23 cellular contexts compared by ENCODE assay signal in the genomic region with DNA sequence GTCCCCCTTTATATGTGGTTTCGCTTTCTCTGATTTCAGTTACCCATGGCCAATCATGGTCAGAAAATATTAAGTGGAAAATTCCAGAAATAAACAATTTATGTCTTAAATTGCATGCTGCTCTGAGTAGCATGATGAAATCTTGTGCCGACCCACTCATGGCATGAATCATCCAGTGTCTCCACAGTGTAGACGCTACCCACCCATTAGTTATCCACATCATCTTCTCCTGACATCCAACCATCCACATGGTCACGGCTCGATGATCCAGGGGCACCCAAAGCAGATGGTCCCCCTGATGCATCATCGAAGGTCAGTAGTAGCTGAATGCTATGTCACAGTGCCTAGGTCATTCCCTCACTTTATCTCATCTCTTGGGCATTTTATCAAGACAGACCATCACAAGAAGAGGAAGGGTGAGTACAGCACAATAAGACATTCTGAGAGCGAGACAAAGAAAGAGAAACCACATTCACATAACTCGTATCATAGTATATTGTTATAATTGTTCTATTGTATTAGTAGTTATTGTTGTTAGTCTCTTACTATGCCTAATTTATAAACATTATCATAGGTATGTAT. TPM values are rescaled to one million over a fixed set of nuclear protein-coding genes. Genes with fewer than 3 reads are reported as not detected.
"Had no signal": no experiment of that assay in that cellular context is flagged by ENCODE, and none has a peak within 500 bp of the region (broad histone marks: within the 10 kb centered on the region; RNA-seq: fewer than 3 reads in every experiment).

No MANE protein-coding gene starts in this region.

- ATAC-seq: activated CD4-positive, CD25-positive, alpha-beta regulatory T cell treated with anti-CD3 and anti-CD28 coated beads, Interleukin-2, amount 50 U/mL, for 24 hours; activated CD8-positive, alpha-beta T cell treated with anti-CD3 and anti-CD28 coated beads for 36 hours had no signal

- H3K9me3 Mint-ChIP-seq: activated CD8-positive, alpha-beta T cell treated with anti-CD3 and anti-CD28 coated beads for 36 hours; activated naive CD4-positive, alpha-beta T cell treated with anti-CD3 and anti-CD28 coated beads, Interleukin-2, amount 50 U/mL, for 24 hours; T-helper 1 cell treated with Interleukin-12 subunit alpha and Interleukin-12 subunit beta and Interleukin-4 antibody, amounts not matched to agents 30 μg/mL and 1 μg/mL, for 36 hours had no signal

- H3K36me3 ChIP-seq: Peyer's patch had no signal

- H3K27ac Mint-ChIP-seq: activated CD8-positive, alpha-beta T cell treated with anti-CD3 and anti-CD28 coated beads for 36 hours; activated naive CD4-positive, alpha-beta T cell treated with anti-CD3 and anti-CD28 coated beads, Interleukin-2, amount 50 U/mL, for 24 hours; T-helper 1 cell treated with Interleukin-12 subunit alpha and Interleukin-12 subunit beta and Interleukin-4 antibody, amounts not matched to agents 30 μg/mL and 1 μg/mL, for 36 hours had no signal

- H3K4me3 ChIP-seq: Peyer's patch had no signal

- H3K27me3 ChIP-seq: Peyer's patch had no signal

- H3K4me1 ChIP-seq: Peyer's patch had no signal

- DNase-seq: activated CD4-positive, alpha-beta T cell treated with anti-CD3 and anti-CD28 coated beads for 4 hours; activated CD8-positive, alpha-beta memory T cell treated with anti-CD3 and anti-CD28 coated beads, Interleukin-2, amount 50 U/mL, for 4 hours; activated CD8-positive, alpha-beta T cell treated with anti-CD3 and anti-CD28 coated beads for 36 hours; cerebellar nuclear complex; KG1; NCI-H1048; NCI-H1417 treated with DMSO at 0.1 percent for 48 hours; NCI-H1694; NCI-H2029; NCI-H2107; NCI-H2171 treated with DMSO at 0.1 percent for 48 hours; NCI-H345; NCI-H510A treated with DMSO at 0.1 percent for 48 hours; NCI-H69; NK-92 treated with Interleukin-12 subunit alpha and Interleukin-12 subunit beta, amount 100 ng/mL, for 24 hours; OCI-M1; Peyer's patch; SHP77 treated with DMSO at 0.1 percent for 48 hours had no signal

- H3K4me1 Mint-ChIP-seq: activated naive CD4-positive, alpha-beta T cell treated with anti-CD3 and anti-CD28 coated beads, Interleukin-2, amount 50 U/mL, for 24 hours had no signal

- H3K27me3 Mint-ChIP-seq: activated CD8-positive, alpha-beta T cell treated with anti-CD3 and anti-CD28 coated beads for 36 hours; activated naive CD4-positive, alpha-beta T cell treated with anti-CD3 and anti-CD28 coated beads, Interleukin-2, amount 50 U/mL, for 24 hours had no signal

- H3K4me3 Mint-ChIP-seq: activated CD8-positive, alpha-beta T cell treated with anti-CD3 and anti-CD28 coated beads for 36 hours; activated naive CD4-positive, alpha-beta T cell treated with anti-CD3 and anti-CD28 coated beads, Interleukin-2, amount 50 U/mL, for 24 hours; T-helper 1 cell treated with Interleukin-12 subunit alpha and Interleukin-12 subunit beta and Interleukin-4 antibody, amounts not matched to agents 30 μg/mL and 1 μg/mL, for 36 hours had no signal

- H3K36me3 Mint-ChIP-seq: activated naive CD4-positive, alpha-beta T cell treated with anti-CD3 and anti-CD28 coated beads, Interleukin-2, amount 50 U/mL, for 24 hours had no signal

- H3K9me3 ChIP-seq: Peyer's patch had no signal

RNA-seq across cellular contexts. Expression of a gene that starts 44.1 kb away (rescaled TPM):
- total RNA-seq: LHCN-M2, SK-MEL-5 had no signal
